8 cellular contexts compared by ENCODE assay signal in genomic region chr9:131238402-131239021, GRCh38. TPM values are rescaled to one million over a fixed set of nuclear protein-coding genes. Genes with fewer than 3 reads are reported as not detected.
DNase-seq lines count a peak whose midpoint lies in the region; ATAC-seq and TF ChIP-seq lines count a peak whose summit lies in the region.

No MANE protein-coding gene starts in this region.

- H4K20me1 ChIP-seq in DND-41 (ENCODE audit: insufficient read depth, low read length), result no peaks in the 10 kb centered on the region

- peak overlapping the region; percentile 67 for H3K4me2 ChIP-seq in DND-41 (ENCODE audit: insufficient read depth, low read length)

- H2AFZ ChIP-seq in DND-41 (ENCODE audit: low read depth, low read length), result peak overlapping the region; percentile 83

- H3K36me3 ChIP-seq in DND-41 (ENCODE audit: insufficient read depth, low read length), result peaks cover 21% of the 10 kb centered on the region
- 0 out of 2 replicates have a peak, but pooled peaks cover 7% of the 10 kb centered on the region for H3K36me3 ChIP-seq in RWPE2 (ENCODE audit: low read depth)
- H3K36me3 ChIP-seq in WERI-Rb-1, result peaks cover 26% of the 10 kb centered on the region

- peaks cover 5% of the 10 kb centered on the region for H3K9me3 Mint-ChIP-seq in glutamatergic neuron (ENCODE audit: unreplicated experiment)

- DNase-seq in DND-41, result no peak
- peak; percentile 60 for DNase-seq in RWPE2 (ENCODE audit: low spot score)
- DNase-seq in glutamatergic neuron, result peak; percentile 78
- DNase-seq in retina, result peak; percentile 91
- DNase-seq in WERI-Rb-1, result no peak
- DNase-seq in GM20000 (ENCODE audit: low spot score), result no peak

- H3K9ac ChIP-seq in DND-41 (ENCODE audit: low read depth, low read length), result peak overlapping the region; percentile 60

- TF ChIP-seq CTCF in DND-41 (IDR thresholded peaks at IDR 0.05; ENCODE audit: borderline replicate concordance, extremely low read depth, low read length, poor library complexity, severe bottlenecking), result no peak
- no peak for TF ChIP-seq CTCF in RWPE2 (IDR thresholded peaks at IDR 0.05; ENCODE audit: poor library complexity, severe bottlenecking)
- TF ChIP-seq CTCF in glutamatergic neuron (IDR thresholded peaks at IDR 0.05; ENCODE audit: partially characterized antibody, unreplicated experiment), result no peak
- no peak for TF ChIP-seq CTCF in WERI-Rb-1 (IDR thresholded peaks at IDR 0.05; ENCODE audit: low read depth, low read length)
- TF ChIP-seq CTCF in GM20000 (IDR thresholded peaks at IDR 0.05; ENCODE audit: extremely low read depth, missing control alignments), result no peak

- no peaks in the 10 kb centered on the region for H3K79me2 ChIP-seq in DND-41 (ENCODE audit: insufficient read depth, low read length)

- H3K27me3 Mint-ChIP-seq in glutamatergic neuron (ENCODE audit: unreplicated experiment), result peaks cover 5% of the 10 kb centered on the region

- H3K27me3 ChIP-seq in DND-41 (ENCODE audit: insufficient read depth, low read length, poor library complexity) (no peaks in the 10 kb centered on the region), RWPE2 (ENCODE audit: insufficient read depth, poor library complexity, severe bottlenecking) (no peaks in the 10 kb centered on the region), WERI-Rb-1 (ENCODE audit: insufficient read depth, low read depth, severe bottlenecking) (no peaks in the 10 kb centered on the region)

- H3K27ac ChIP-seq in DND-41 (ENCODE audit: low read length) (peak overlapping the region; percentile 98), RWPE2 (ENCODE audit: poor library complexity, severe bottlenecking) (no peak overlapping the region), WERI-Rb-1 (no peak overlapping the region)

- peak overlapping the region; percentile 98 for H3K27ac Mint-ChIP-seq in glutamatergic neuron (ENCODE audit: unreplicated experiment)

- H3K36me3 Mint-ChIP-seq in glutamatergic neuron (ENCODE audit: unreplicated experiment), result peaks cover 5% of the 10 kb centered on the region

- H3K9me3 ChIP-seq in DND-41 (ENCODE audit: insufficient read depth, low read length, severe bottlenecking) (no peaks in the 10 kb centered on the region), RWPE2 (ENCODE audit: severe bottlenecking) (peaks cover 4% of the 10 kb centered on the region), WERI-Rb-1 (ENCODE audit: severe bottlenecking) (peaks cover 4% of the 10 kb centered on the region)

- ATAC-seq in DND-41 (ENCODE audit: insufficient read depth, low read depth) (peak; percentile 15), GM21825 (IDR thresholded peaks at IDR 0.05; ENCODE audit: unreplicated experiment) (peak; percentile 23), RWPE2 (ENCODE audit: low read depth) (no peak; the same call in 2 of the 3 replicates), HG03095 (IDR thresholded peaks at IDR 0.05; ENCODE audit: unreplicated experiment) (no peak)

- H3K4me1 ChIP-seq in DND-41 (ENCODE audit: insufficient read depth, low read length) (peaks cover 28% of the 10 kb centered on the region), RWPE2 (ENCODE audit: insufficient read depth, poor library complexity, severe bottlenecking) (no peaks in the 10 kb centered on the region)

- peak overlapping the region; percentile 22 for H3K4me3 Mint-ChIP-seq in glutamatergic neuron (ENCODE audit: unreplicated experiment)

- H3K4me3 ChIP-seq in DND-41 (ENCODE audit: low read depth in 1 of 2, low read length in 2 of 2) (peak overlapping the region in 1 of 2 experiments; percentile 39; a peak in 2 of 4 replicates), RWPE2 (ENCODE audit: severe bottlenecking) (no peak overlapping the region), WERI-Rb-1 (ENCODE audit: low read depth, low read length) (no peak overlapping the region)

- peaks cover 27% of the 10 kb centered on the region for H3K4me1 Mint-ChIP-seq in glutamatergic neuron (ENCODE audit: low read depth, unreplicated experiment)

RNA-seq across cellular contexts. Expression of gene FAM78A, which starts 37.8 kb away (rescaled TPM):
- 14.9 TPM for total RNA-seq in glutamatergic neuron (ENCODE audit: unreplicated experiment)

RNA-seq across cellular contexts. Expression of gene PLPP7, which starts 51.0 kb away (rescaled TPM):
- total RNA-seq in glutamatergic neuron (ENCODE audit: unreplicated experiment), result 17.3 TPM

Comparison
In these comparisons a context has a peak if more than half of its experiments do, and no peak if none do; other contexts are left out.
1. ATAC-seq: peak in DND-41 (single experiment) and GM21825 (single experiment); none in RWPE2 (single experiment) and HG03095 (single experiment).
2. DNase-seq: peak in RWPE2 (single experiment), glutamatergic neuron (single experiment) and retina (single experiment); none in DND-41 (single experiment), WERI-Rb-1 (single experiment) and GM20000 (single experiment).